1 cellular context compared by ENCODE assay signal in genomic region chr21:15820857-15821256, GRCh38.
TF ChIP-seq lines count a peak whose summit lies in the region.

No MANE protein-coding gene starts in this region.

TF ChIP-seq in SK-N-SH, 30 proteins besides CTCF, POLR2A, EP300 and RAD21 (continued from another document):
- TF ChIP-seq ZBTB33 (IDR thresholded peaks at IDR 0.05; ENCODE audit: borderline replicate concordance, low read depth) (no peak), NRF1 (IDR thresholded peaks at IDR 0.05; ENCODE audit: low read depth, low read length) (no peak), GATA2 (CRISPR knock-in tag; IDR thresholded peaks at IDR 0.05) (no peak), RCOR1 (IDR thresholded peaks at IDR 0.05; ENCODE audit: low read length) (no peak), FOXJ3 (CRISPR knock-in tag; IDR thresholded peaks at IDR 0.05) (no peak)
